8 cellular contexts compared by ENCODE assay signal in the genomic region with DNA sequence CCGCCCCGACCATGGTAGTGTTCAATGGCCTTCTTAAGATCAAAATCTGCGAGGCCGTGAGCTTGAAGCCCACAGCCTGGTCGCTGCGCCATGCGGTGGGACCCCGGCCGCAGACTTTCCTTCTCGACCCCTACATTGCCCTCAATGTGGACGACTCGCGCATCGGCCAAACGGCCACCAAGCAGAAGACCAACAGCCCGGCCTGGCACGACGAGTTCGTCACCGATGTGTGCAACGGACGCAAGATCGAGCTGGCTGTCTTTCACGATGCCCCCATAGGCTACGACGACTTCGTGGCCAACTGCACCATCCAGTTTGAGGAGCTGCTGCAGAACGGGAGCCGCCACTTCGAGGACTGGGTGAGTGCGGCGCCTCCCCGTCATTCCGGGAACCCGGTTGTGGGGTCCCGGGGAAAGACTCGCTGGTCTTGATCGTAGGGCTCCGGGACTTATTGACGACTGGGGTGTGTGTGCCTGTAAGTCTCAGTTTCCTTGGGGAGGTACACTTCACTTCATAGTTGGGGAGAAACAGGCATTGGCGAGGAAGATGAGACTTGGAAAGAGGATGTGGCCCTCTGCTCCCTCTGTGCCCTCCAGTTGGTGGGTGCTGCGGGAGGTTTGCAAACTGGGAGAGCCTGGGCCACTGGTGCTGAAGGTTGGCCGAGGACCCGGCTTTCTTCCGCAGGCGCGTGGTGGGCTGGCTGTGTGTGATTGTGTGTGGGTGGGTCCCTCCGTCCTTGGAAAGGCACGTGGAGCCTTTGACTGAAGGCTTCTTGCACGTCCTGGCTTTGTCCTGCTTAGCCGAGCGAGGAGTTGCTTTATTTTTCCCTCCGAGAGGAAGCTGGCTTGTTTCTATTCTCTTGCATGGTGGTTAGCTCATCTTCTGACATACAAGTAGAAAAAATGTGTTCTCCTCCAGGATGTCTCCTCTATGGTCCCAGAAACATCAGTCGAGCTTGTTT.
DNase-seq lines count a peak whose midpoint lies in the region.

No MANE protein-coding gene starts in this region.

- peak; percentile 30 for DNase-seq in NCI-H2171 treated with DMSO at 0.1 percent for 48 hours (lab: John Stamatoyannopoulos, UW)
- DNase-seq in NCI-H2171 (lab: John Stamatoyannopoulos, UW) = no peak
- DNase-seq in RPMI8226 = peak; percentile 56
- peak; percentile 28 for DNase-seq in amniotic stem cell (lab: John Stamatoyannopoulos, UW)
- peak; percentile 27 for DNase-seq in hepatic stellate cell (ENCODE audit: low spot score)
- DNase-seq in putamen (ENCODE audit: low spot score) = peak; percentile 23
- DNase-seq in GM19240 (ENCODE audit: insufficient read length, low spot score) = no peak
- no peak for DNase-seq in epidermal melanocyte (ENCODE audit: insufficient read length, low spot score)

Comparison
In these comparisons a context has a peak if more than half of its experiments do, and no peak if none do; other contexts are left out.
1. DNase-seq: peak in NCI-H2171 treated with DMSO at 0.1 percent for 48 hours (single experiment), RPMI8226 (single experiment), amniotic stem cell (single experiment), hepatic stellate cell (single experiment) and putamen (single experiment); none in NCI-H2171 (single experiment), GM19240 (single experiment) and epidermal melanocyte (single experiment).